In the genomic region with DNA sequence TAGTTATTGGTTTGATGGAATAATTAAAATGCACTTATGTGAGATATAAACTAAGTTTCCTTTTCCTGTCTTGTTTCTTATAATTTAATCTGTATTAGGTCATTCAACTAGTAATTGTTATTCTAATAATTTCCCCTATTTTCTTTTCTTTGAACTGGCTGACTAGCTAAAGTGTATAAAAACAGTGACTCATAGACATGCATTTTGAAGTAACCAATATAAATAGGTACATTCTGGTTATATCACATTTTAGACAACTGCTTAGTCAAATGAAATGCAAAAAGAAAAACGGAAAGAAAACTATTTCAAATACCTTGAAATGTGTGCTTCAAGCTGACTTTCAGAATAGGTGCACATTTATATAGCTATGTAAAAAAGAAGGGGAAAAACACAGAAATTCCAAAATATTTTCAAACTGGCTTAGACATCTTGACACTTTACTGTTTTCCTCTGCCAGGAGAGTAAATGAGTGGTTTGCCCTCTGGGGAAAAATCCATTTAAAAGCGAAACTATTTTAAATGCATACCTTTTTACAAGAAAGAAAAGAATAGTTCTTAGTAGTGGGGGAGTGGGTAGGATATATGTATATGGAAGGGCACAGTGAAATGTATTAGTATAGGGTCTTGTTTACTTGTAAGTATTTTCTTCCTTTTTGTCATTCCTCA, we compare ENCODE assay signal across 19 cellular contexts. TPM values are rescaled to one million over a fixed set of nuclear protein-coding genes. Genes with fewer than 3 reads are reported as not detected.
DNase-seq lines count a peak whose midpoint lies in the region; ATAC-seq, FAIRE-seq and TF ChIP-seq lines count a peak whose summit lies in the region.
"Had no signal": no experiment of that assay in that cellular context is flagged by ENCODE, and none has a peak within 500 bp of the region (broad histone marks: within the 10 kb centered on the region; RNA-seq: fewer than 3 reads in every experiment).

No MANE protein-coding gene starts in this region.

- H2AFZ ChIP-seq in ACC112 (ENCODE audit: low read length, unreplicated experiment) = no peak overlapping the region
- H2AFZ ChIP-seq in SU-DHL-6 (ENCODE audit: low read depth, low read length, severe bottlenecking) = no peak overlapping the region

- H3K4me3 ChIP-seq in ACC112 (ENCODE audit: low read depth, low read length) (peak overlapping the region; percentile 58), SU-DHL-6 (ENCODE audit: insufficient read depth, low read length, poor library complexity, severe bottlenecking) (no peak overlapping the region)
- H3K4me3 ChIP-seq: left ventricle myocardium inferior had no signal

- peak; percentile 11 for FAIRE-seq in H54 (lab: Jason Lieb, UNC)

- H3K79me2 ChIP-seq in ACC112 (ENCODE audit: control insufficient read depth, insufficient read depth, low read length, unreplicated experiment) (peaks cover 12% of the 10 kb centered on the region), SU-DHL-6 (ENCODE audit: insufficient read depth, low read length) (peaks cover 98% of the 10 kb centered on the region)

- no peaks in the 10 kb centered on the region for H3K9me3 ChIP-seq in SU-DHL-6 (ENCODE audit: insufficient read depth, low read length)
- H3K9me3 ChIP-seq: left ventricle myocardium inferior, neutrophil had no signal

- H3K4me2 ChIP-seq in SU-DHL-6 (ENCODE audit: low read depth, low read length, poor library complexity, severe bottlenecking) = peak overlapping the region; percentile 50

- H3F3A ChIP-seq in SU-DHL-6 (ENCODE audit: insufficient read depth) = no peaks in the 10 kb centered on the region; the same call in none of the 2 replicates

- H3K36me3 ChIP-seq in ACC112 (ENCODE audit: insufficient read depth, low read length) = no peaks in the 10 kb centered on the region
- H3K36me3 ChIP-seq in SU-DHL-6 (ENCODE audit: low read length) = 0 out of 2 replicates have a peak, but pooled peaks cover 3% of the 10 kb centered on the region
- H3K36me3 ChIP-seq: left ventricle myocardium inferior, neutrophil had no signal

- H3K4me1 ChIP-seq in ACC112 (ENCODE audit: control insufficient read depth, insufficient read depth, low read length, unreplicated experiment) = peaks cover 48% of the 10 kb centered on the region
- H3K4me1 ChIP-seq in foreskin keratinocyte = peaks cover 30% of the 10 kb centered on the region
- H3K4me1 ChIP-seq: left ventricle myocardium inferior had no signal

- DNase-seq in H54 (ENCODE audit: insufficient read length, low spot score) (no peak), foreskin keratinocyte (peak; percentile 19 to 53), erythroblast (lab: John Stamatoyannopoulos, UW) (no peak), NCI-H1694 treated with DMSO at 0.1 percent for 48 hours (lab: John Stamatoyannopoulos, UW) (no peak)
- DNase-seq: activated CD4-positive, alpha-beta T cell treated with anti-CD3 and anti-CD28 coated beads for 1 hour; activated naive CD8-positive, alpha-beta T cell treated with anti-CD3 and anti-CD28 coated beads, Interleukin-2, amount 10 ng/mL, durations not matched to agents 7 days and 5 days; effector memory CD4-positive, alpha-beta T cell; head of caudate nucleus; left ventricle myocardium inferior; NCI-H1105; NCI-H510A; stimulated activated CD4-positive, alpha-beta T cell treated with anti-CD3 and anti-CD28 coated beads, Interleukin-12 subunit alpha, Interleukin-12 subunit beta, amount 100 ng/mL, for 4 hours had no signal

- H3K27me3 ChIP-seq in ACC112 (ENCODE audit: insufficient read depth, low read length) = no peaks in the 10 kb centered on the region
- no peaks in the 10 kb centered on the region for H3K27me3 ChIP-seq in SU-DHL-6 (ENCODE audit: low read length)
- no peaks in the 10 kb centered on the region for H3K27me3 ChIP-seq in foreskin keratinocyte
- H3K27me3 ChIP-seq: neutrophil had no signal

- H3K9me2 ChIP-seq in SU-DHL-6 (replicated peaks; ENCODE audit: insufficient read depth, low read length) = no peaks in the 10 kb centered on the region

- ATAC-seq in foreskin keratinocyte (peak; percentile 68), HG02763 (IDR thresholded peaks at IDR 0.05; ENCODE audit: unreplicated experiment) (no peak), HG02981 (IDR thresholded peaks at IDR 0.05; ENCODE audit: unreplicated experiment) (no peak)

- H3K27ac ChIP-seq in ACC112 (ENCODE audit: low read depth, low read length) (peak overlapping the region; percentile 90), SU-DHL-6 (ENCODE audit: low read depth, low read length) (peak overlapping the region; percentile 30; the same call in 1 of the 2 replicates), foreskin keratinocyte (peak overlapping the region; percentile 10)
- H3K27ac ChIP-seq: C4-2B, left ventricle myocardium inferior, neutrophil had no signal

- no peak for TF ChIP-seq POLR2A in H54 (IDR thresholded peaks at IDR 0.05; ENCODE audit: low read depth, low read length)
- TF ChIP-seq POLR2A in erythroblast (IDR thresholded peaks at IDR 0.05; ENCODE audit: low read length) = no peak

- no peak overlapping the region for H3K9ac ChIP-seq in SU-DHL-6 (ENCODE audit: low read length)

- TF ChIP-seq CTCF in SU-DHL-6 (IDR thresholded peaks at IDR 0.05; ENCODE audit: insufficient read depth, low read length, poor library complexity, severe bottlenecking) (no peak), foreskin keratinocyte (conservative IDR thresholded peaks at IDR 0.05) (no peak)

- peaks cover 6% of the 10 kb centered on the region; the same call in 1 of the 2 replicates for H4K20me1 ChIP-seq in SU-DHL-6 (ENCODE audit: low read depth, low read length)

RNA-seq across cellular contexts. Expression of gene KCNQ5, which starts 28.3 kb away (rescaled TPM):
- 4.9 and 6.4 TPM in 2 replicates for total RNA-seq in foreskin keratinocyte
- 1.3 and 2.1 TPM in 2 replicates for polyA plus RNA-seq in foreskin keratinocyte
- total RNA-seq: HT-29 had no signal

Comparison
In these comparisons a context has a peak if more than half of its experiments do, and no peak if none do; other contexts are left out.
1. H3K27ac ChIP-seq: peak in every context shown above with its lines; median percentile 90 in ACC112; 30 in SU-DHL-6; 10 in foreskin keratinocyte.
2. DNase-seq: peak in foreskin keratinocyte (2 of 2); none in H54 (single experiment), erythroblast (0 of 2) and NCI-H1694 treated with DMSO at 0.1 percent for 48 hours (single experiment).